Comparison of ENCODE assay signal across 1 cellular context in the genomic region with DNA sequence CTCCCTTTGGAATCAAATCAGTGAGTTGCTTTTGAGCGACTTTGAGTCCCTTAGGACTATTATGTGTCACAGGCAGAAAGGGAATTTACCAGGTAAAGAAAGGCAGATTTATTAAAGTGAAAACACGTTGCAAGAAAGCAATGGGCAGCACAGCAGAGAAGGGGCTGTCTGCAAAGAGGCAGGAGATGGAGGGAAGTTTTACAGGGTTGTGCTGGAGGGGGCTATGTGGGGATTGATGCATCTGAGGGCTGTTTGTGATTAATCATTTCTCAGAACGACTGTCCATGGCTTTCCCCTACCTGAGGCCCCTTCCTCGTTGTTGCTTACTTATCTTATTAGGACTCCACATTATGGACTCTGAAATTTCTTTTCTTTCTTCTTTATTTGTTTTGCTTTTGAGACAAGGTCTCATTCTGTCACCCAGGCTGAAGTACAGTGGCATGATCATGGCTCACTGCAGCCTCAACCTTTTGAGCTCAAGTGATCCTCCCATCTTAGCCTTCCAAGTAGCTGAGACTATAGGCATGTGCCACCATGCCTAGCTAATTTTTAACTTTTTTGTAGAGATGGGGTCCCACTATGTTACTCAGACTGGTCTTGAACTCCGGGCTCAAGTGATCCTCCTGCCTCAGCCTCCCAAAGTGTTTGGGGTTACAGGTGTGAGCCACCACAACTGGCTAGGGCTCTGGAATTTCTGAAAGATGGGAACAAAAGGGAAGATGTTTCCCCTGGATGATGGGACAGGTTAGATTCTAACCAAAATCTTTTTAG.
TF ChIP-seq lines count a peak whose summit lies in the region.

No MANE protein-coding gene starts in this region.

TF ChIP-seq in HepG2, 621 proteins besides CTCF, POLR2A, EP300 and RAD21 (continues in another document):
- TF ChIP-seq, protein P1, sequence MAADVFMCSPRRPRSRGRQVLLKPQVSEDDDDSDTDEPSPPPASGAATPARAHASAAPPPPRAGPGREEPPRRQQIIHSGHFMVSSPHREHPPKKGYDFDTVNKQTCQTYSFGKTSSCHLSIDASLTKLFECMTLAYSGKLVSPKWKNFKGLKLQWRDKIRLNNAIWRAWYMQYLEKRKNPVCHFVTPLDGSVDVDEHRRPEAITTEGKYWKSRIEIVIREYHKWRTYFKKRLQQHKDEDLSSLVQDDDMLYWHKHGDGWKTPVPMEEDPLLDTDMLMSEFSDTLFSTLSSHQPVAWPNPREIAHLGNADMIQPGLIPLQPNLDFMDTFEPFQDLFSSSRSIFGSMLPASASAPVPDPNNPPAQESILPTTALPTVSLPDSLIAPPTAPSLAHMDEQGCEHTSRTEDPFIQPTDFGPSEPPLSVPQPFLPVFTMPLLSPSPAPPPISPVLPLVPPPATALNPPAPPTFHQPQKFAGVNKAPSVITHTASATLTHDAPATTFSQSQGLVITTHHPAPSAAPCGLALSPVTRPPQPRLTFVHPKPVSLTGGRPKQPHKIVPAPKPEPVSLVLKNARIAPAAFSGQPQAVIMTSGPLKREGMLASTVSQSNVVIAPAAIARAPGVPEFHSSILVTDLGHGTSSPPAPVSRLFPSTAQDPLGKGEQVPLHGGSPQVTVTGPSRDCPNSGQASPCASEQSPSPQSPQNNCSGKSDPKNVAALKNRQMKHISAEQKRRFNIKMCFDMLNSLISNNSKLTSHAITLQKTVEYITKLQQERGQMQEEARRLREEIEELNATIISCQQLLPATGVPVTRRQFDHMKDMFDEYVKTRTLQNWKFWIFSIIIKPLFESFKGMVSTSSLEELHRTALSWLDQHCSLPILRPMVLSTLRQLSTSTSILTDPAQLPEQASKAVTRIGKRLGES (CRISPR knock-in tag; IDR thresholded peaks at IDR 0.05; ENCODE audit: borderline replicate concordance), result no peak
- TF ChIP-seq, protein P2, sequence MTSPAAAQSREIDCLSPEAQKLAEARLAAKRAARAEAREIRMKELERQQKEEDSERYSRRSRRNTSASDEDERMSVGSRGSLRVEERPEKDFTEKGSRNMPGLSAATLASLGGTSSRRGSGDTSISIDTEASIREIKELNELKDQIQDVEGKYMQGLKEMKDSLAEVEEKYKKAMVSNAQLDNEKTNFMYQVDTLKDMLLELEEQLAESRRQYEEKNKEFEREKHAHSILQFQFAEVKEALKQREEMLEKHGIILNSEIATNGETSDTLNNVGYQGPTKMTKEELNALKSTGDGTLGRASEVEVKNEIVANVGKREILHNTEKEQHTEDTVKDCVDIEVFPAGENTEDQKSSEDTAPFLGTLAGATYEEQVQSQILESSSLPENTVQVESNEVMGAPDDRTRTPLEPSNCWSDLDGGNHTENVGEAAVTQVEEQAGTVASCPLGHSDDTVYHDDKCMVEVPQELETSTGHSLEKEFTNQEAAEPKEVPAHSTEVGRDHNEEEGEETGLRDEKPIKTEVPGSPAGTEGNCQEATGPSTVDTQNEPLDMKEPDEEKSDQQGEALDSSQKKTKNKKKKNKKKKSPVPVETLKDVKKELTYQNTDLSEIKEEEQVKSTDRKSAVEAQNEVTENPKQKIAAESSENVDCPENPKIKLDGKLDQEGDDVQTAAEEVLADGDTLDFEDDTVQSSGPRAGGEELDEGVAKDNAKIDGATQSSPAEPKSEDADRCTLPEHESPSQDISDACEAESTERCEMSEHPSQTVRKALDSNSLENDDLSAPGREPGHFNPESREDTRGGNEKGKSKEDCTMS (CRISPR knock-in tag; conservative IDR thresholded peaks at IDR 0.05), result no peak
- no peak for TF ChIP-seq ZNF598 (CRISPR knock-in tag; IDR thresholded peaks at IDR 0.05; ENCODE audit: borderline replicate concordance)
- no peak for TF ChIP-seq ZFP90 (CRISPR knock-in tag; IDR thresholded peaks at IDR 0.05; ENCODE audit: borderline replicate concordance)
- TF ChIP-seq CREM (IDR thresholded peaks at IDR 0.05), result no peak
- TF ChIP-seq CREM (CRISPR knock-in tag; IDR thresholded peaks at IDR 0.05), result no peak
- 0 out of 2 replicates have a peak, but pooled peaks have one; percentile 46 for TF ChIP-seq ZMYM4 (CRISPR knock-in tag; IDR thresholded peaks at IDR 0.05)
- TF ChIP-seq ZNF350 (CRISPR knock-in tag; IDR thresholded peaks at IDR 0.05; ENCODE audit: borderline replicate concordance, low read depth), result no peak
- TF ChIP-seq, protein P3, sequence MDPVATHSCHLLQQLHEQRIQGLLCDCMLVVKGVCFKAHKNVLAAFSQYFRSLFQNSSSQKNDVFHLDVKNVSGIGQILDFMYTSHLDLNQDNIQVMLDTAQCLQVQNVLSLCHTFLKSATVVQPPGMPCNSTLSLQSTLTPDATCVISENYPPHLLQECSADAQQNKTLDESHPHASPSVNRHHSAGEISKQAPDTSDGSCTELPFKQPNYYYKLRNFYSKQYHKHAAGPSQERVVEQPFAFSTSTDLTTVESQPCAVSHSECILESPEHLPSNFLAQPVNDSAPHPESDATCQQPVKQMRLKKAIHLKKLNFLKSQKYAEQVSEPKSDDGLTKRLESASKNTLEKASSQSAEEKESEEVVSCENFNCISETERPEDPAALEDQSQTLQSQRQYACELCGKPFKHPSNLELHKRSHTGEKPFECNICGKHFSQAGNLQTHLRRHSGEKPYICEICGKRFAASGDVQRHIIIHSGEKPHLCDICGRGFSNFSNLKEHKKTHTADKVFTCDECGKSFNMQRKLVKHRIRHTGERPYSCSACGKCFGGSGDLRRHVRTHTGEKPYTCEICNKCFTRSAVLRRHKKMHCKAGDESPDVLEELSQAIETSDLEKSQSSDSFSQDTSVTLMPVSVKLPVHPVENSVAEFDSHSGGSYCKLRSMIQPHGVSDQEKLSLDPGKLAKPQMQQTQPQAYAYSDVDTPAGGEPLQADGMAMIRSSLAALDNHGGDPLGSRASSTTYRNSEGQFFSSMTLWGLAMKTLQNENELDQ (CRISPR knock-in tag; IDR thresholded peaks at IDR 0.05; ENCODE audit: borderline replicate concordance), result no peak
- TF ChIP-seq HNF4G (IDR thresholded peaks at IDR 0.05; ENCODE audit: borderline replicate concordance, low read depth, low read length), result 0 out of 2 replicates have a peak, but pooled peaks have one; percentile 4
- no peak for TF ChIP-seq HNF4G (CRISPR knock-in tag; IDR thresholded peaks at IDR 0.05; ENCODE audit: borderline replicate concordance, low read depth)
- TF ChIP-seq, protein P4, sequence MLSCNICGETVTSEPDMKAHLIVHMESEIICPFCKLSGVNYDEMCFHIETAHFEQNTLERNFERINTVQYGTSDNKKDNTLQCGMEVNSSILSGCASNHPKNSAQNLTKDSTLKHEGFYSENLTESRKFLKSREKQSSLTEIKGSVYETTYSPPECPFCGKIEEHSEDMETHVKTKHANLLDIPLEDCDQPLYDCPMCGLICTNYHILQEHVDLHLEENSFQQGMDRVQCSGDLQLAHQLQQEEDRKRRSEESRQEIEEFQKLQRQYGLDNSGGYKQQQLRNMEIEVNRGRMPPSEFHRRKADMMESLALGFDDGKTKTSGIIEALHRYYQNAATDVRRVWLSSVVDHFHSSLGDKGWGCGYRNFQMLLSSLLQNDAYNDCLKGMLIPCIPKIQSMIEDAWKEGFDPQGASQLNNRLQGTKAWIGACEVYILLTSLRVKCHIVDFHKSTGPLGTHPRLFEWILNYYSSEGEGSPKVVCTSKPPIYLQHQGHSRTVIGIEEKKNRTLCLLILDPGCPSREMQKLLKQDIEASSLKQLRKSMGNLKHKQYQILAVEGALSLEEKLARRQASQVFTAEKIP (CRISPR knock-in tag; IDR thresholded peaks at IDR 0.05; ENCODE audit: borderline replicate concordance), result no peak
- TF ChIP-seq ZNF678 (CRISPR knock-in tag; IDR thresholded peaks at IDR 0.05), result peak; percentile 99; the same call in 1 of the 2 replicates
- TF ChIP-seq ZMYM3 (CRISPR knock-in tag; IDR thresholded peaks at IDR 0.05), result peak; percentile 89
- TF ChIP-seq MTF1 (CRISPR knock-in tag; IDR thresholded peaks at IDR 0.05), result no peak
- no peak for TF ChIP-seq PHB2 (IDR thresholded peaks at IDR 0.05; ENCODE audit: partially characterized antibody)
- TF ChIP-seq BRD4 (CRISPR knock-in tag; IDR thresholded peaks at IDR 0.05), result no peak
- TF ChIP-seq, protein P5, sequence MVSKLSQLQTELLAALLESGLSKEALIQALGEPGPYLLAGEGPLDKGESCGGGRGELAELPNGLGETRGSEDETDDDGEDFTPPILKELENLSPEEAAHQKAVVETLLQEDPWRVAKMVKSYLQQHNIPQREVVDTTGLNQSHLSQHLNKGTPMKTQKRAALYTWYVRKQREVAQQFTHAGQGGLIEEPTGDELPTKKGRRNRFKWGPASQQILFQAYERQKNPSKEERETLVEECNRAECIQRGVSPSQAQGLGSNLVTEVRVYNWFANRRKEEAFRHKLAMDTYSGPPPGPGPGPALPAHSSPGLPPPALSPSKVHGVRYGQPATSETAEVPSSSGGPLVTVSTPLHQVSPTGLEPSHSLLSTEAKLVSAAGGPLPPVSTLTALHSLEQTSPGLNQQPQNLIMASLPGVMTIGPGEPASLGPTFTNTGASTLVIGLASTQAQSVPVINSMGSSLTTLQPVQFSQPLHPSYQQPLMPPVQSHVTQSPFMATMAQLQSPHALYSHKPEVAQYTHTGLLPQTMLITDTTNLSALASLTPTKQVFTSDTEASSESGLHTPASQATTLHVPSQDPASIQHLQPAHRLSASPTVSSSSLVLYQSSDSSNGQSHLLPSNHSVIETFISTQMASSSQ (IDR thresholded peaks at IDR 0.05; ENCODE audit: low read depth), result peak; percentile 59; the same call in 1 of the 2 replicates
- TF ChIP-seq, protein P5 (CRISPR knock-in tag; IDR thresholded peaks at IDR 0.05; ENCODE audit: borderline replicate concordance), result no peak
- TF ChIP-seq, protein P6, sequence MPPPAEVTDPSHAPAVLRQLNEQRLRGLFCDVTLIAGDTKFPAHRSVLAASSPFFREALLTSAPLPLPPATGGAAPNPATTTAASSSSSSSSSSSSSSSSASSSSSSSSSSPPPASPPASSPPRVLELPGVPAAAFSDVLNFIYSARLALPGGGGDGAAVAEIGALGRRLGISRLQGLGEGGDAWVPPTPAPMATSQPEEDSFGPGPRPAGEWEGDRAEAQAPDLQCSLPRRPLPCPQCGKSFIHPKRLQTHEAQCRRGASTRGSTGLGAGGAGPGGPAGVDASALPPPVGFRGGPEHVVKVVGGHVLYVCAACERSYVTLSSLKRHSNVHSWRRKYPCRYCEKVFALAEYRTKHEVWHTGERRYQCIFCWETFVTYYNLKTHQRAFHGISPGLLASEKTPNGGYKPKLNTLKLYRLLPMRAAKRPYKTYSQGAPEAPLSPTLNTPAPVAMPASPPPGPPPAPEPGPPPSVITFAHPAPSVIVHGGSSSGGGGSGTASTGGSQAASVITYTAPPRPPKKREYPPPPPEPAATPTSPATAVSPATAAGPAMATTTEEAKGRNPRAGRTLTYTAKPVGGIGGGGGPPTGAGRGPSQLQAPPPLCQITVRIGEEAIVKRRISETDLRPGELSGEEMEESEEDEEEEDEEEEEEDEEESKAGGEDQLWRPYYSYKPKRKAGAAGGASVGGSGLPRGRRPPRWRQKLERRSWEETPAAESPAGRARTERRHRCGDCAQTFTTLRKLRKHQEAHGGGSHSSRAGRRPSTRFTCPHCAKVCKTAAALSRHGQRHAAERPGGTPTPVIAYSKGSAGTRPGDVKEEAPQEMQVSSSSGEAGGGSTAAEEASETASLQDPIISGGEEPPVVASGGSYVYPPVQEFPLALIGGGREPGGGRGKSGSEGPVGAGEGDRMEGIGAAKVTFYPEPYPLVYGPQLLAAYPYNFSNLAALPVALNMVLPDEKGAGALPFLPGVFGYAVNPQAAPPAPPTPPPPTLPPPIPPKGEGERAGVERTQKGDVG (CRISPR knock-in tag; IDR thresholded peaks at IDR 0.05; ENCODE audit: borderline replicate concordance), result no peak
- TF ChIP-seq ZNF251 (CRISPR knock-in tag; IDR thresholded peaks at IDR 0.05), result no peak
- no peak for TF ChIP-seq ZNF264 (CRISPR knock-in tag; IDR thresholded peaks at IDR 0.05)
- TF ChIP-seq ZNF615 (CRISPR knock-in tag; IDR thresholded peaks at IDR 0.05; ENCODE audit: borderline replicate concordance), result no peak
- TF ChIP-seq TARDBP (CRISPR knock-in tag; IDR thresholded peaks at IDR 0.05), result no peak
- TF ChIP-seq, protein P7, sequence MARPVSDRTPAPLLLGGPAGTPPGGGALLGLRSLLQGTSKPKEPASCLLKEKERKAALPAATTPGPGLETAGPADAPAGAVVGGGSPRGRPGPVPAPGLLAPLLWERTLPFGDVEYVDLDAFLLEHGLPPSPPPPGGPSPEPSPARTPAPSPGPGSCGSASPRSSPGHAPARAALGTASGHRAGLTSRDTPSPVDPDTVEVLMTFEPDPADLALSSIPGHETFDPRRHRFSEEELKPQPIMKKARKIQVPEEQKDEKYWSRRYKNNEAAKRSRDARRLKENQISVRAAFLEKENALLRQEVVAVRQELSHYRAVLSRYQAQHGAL (CRISPR knock-in tag; IDR thresholded peaks at IDR 0.05; ENCODE audit: not compliant biosample characterization), result no peak
- no peak for TF ChIP-seq SOX6 (IDR thresholded peaks at IDR 0.05)
- TF ChIP-seq SOX6 (CRISPR knock-in tag; IDR thresholded peaks at IDR 0.05), result peak; percentile 30; the same call in 1 of the 2 replicates
- peak; percentile 57; the same call in 1 of the 2 replicates for TF ChIP-seq ADNP (CRISPR knock-in tag; IDR thresholded peaks at IDR 0.05)
- TF ChIP-seq SRF (IDR thresholded peaks at IDR 0.05; ENCODE audit: low read depth, low read length), result no peak
- TF ChIP-seq HOXD1 (CRISPR knock-in tag; IDR thresholded peaks at IDR 0.05), result no peak
- peak; percentile 13; the same call in 1 of the 2 replicates for TF ChIP-seq NCOA2 (CRISPR knock-in tag; IDR thresholded peaks at IDR 0.05)
- TF ChIP-seq, protein P8, sequence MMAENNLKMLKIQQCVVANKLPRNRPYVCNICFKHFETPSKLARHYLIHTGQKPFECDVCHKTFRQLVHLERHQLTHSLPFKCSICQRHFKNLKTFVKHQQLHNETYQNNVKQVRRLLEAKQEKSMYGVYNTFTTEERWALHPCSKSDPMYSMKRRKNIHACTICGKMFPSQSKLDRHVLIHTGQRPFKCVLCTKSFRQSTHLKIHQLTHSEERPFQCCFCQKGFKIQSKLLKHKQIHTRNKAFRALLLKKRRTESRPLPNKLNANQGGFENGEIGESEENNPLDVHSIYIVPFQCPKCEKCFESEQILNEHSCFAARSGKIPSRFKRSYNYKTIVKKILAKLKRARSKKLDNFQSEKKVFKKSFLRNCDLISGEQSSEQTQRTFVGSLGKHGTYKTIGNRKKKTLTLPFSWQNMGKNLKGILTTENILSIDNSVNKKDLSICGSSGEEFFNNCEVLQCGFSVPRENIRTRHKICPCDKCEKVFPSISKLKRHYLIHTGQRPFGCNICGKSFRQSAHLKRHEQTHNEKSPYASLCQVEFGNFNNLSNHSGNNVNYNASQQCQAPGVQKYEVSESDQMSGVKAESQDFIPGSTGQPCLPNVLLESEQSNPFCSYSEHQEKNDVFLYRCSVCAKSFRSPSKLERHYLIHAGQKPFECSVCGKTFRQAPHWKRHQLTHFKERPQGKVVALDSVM (CRISPR knock-in tag; IDR thresholded peaks at IDR 0.05), result peak; percentile 98
- TF ChIP-seq RARA (CRISPR knock-in tag; IDR thresholded peaks at IDR 0.05), result 0 out of 2 replicates have a peak, but pooled peaks have one; percentile 10
- TF ChIP-seq SALL1 (CRISPR knock-in tag; IDR thresholded peaks at IDR 0.05), result peak; percentile 35; the same call in 1 of the 2 replicates
